8 cellular contexts compared by ENCODE assay signal in the genomic region with DNA sequence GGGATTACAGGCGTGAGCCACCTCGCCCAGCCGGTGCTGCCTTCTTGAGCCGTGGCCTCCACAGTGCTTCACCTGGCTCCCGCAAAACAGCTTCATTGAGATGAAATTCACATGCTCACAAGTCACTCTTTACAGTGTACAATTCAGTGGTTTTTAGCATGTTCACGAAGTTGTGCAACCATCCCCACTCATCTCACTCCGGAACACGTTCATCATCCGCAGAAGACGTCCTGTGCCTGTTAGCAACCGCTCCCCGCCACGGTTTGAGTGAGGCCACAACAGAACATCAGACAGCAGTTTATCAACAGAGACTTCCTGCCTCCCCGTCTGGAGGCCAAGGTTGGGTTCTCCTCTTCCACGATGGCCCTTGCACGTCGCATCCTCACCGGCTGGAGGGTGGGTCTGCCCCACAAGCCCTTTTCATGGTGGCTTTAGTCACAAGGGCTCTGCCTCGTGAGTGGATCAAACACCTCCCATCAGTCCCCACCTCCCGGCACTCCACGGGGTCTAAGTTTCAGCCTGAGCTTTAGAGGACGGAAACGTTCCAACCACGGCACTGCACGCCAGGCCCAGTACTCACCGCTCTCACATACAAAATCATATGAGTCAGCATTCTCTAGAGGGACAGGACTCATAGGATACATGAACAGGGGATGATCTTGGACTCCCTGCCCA. TPM values are rescaled to one million over a fixed set of nuclear protein-coding genes. Genes with fewer than 3 reads are reported as not detected.
DNase-seq lines count a peak whose midpoint lies in the region; ATAC-seq and TF ChIP-seq lines count a peak whose summit lies in the region.

No MANE protein-coding gene starts in this region.

- CTCF ChIA-PET in IMR-90 (lab: Yijun Ruan, JAX), result interaction anchor here (1.1 kb wide), 1 partner anchor 34 kb away, joined by 3 read pairs; no protein-coding TSS in a partner anchor

- H4K20me1 ChIP-seq in IMR-90 (ENCODE audit: insufficient read depth, low read length), result no peaks in the 10 kb centered on the region
- no peaks in the 10 kb centered on the region for H4K20me1 ChIP-seq in smooth muscle cell (ENCODE audit: low read depth)

- peak overlapping the region; percentile 75 for H3K56ac ChIP-seq in IMR-90 (ENCODE audit: extremely low read depth, insufficient read depth, low read length)

- peak overlapping the region; percentile 98 for H3K23ac ChIP-seq in IMR-90 (ENCODE audit: low read depth, low read length)

- H4K91ac ChIP-seq in IMR-90 (ENCODE audit: insufficient read depth, low read depth, low read length), result peak overlapping the region; percentile 97

- H4K8ac ChIP-seq in IMR-90 (ENCODE audit: low read depth in 2 of 2, low read length in 2 of 2), result peak overlapping the region; percentile 90 to 97

- no TSS peak for BruUV-seq in IMR-90 (replicated peaks; lab: Mats Ljungman, UMichigan)

- no peaks in the 10 kb centered on the region for H3F3A ChIP-seq in smooth muscle cell (ENCODE audit: low read depth)

- peak overlapping the region; percentile 100 for H2BK5ac ChIP-seq in IMR-90 (ENCODE audit: low read depth, low read length, poor library complexity, severe bottlenecking)

- ATAC-seq in GM18505 (IDR thresholded peaks at IDR 0.05; ENCODE audit: unreplicated experiment), result peak; percentile 40
- ATAC-seq in IMR-90 (ENCODE audit: low read depth), result peak; percentile 66
- peak; percentile 79 for ATAC-seq in gastroesophageal sphincter
- ATAC-seq in HG03045 (IDR thresholded peaks at IDR 0.05; ENCODE audit: unreplicated experiment), result no peak

- 30% methylated on average over 10 of the region's 26 CpGs; no CpG with 5 or more reads in 1 of the 2 experiments for WGBS in IMR-90 (ENCODE audit: extremely low coverage in 2 of 2, insufficient read length in 1 of 2), 2 experiments
- 49 to 75% methylated on average over 4 to 7 of the region's 26 CpGs for WGBS in gastroesophageal sphincter (ENCODE audit: low coverage in 1 of 2), 2 donors
- WGBS in smooth muscle cell (ENCODE audit: low lambda C conversion rate), result 36% methylated on average over 26 of the region's 26 CpGs

- H3K36me3 ChIP-seq in IMR-90 (ENCODE audit: control insufficient read depth, insufficient read depth, low read length) (no peaks in the 10 kb centered on the region), gastroesophageal sphincter (no peaks in the 10 kb centered on the region), smooth muscle cell (ENCODE audit: low read depth) (no peaks in the 10 kb centered on the region)

- TF ChIP-seq POLR2A in GM18505 (IDR thresholded peaks at IDR 0.05; ENCODE audit: borderline replicate concordance, extremely low read depth, insufficient read depth, insufficient read length) (no peak), IMR-90 (IDR thresholded peaks at IDR 0.05; ENCODE audit: low read depth, low read length) (no peak), gastroesophageal sphincter (IDR thresholded peaks at IDR 0.05) (peak in 1 of 2 donors; percentile 13)

- H2BK20ac ChIP-seq in IMR-90 (ENCODE audit: low read depth, low read length), result peak overlapping the region; percentile 95

- no peaks in the 10 kb centered on the region for H3K27me3 ChIP-seq in IMR-90 (ENCODE audit: control insufficient read depth, insufficient read depth, low read length)
- H3K27me3 ChIP-seq in gastroesophageal sphincter, result no peaks in the 10 kb centered on the region
- no peaks in the 10 kb centered on the region for H3K27me3 ChIP-seq in smooth muscle cell (ENCODE audit: low read depth)

- no peaks in the 10 kb centered on the region for H3K79me2 ChIP-seq in smooth muscle cell (ENCODE audit: low read depth)

- H3K4me2 ChIP-seq in IMR-90 (ENCODE audit: low read depth, low read length) (peak overlapping the region; percentile 14; the same call in 1 of the 2 replicates), smooth muscle cell (peak overlapping the region; percentile 53)

- peak overlapping the region; percentile 19; the same call in 2 of the 3 replicates for H2BK15ac ChIP-seq in IMR-90 (ENCODE audit: low read depth, low read length)

- peak overlapping the region; percentile 96 for H2AK5ac ChIP-seq in IMR-90 (ENCODE audit: low read depth, low read length)

- H3K14ac ChIP-seq in IMR-90 (replicated peaks; ENCODE audit: low read depth, low read length), result peak overlapping the region; percentile 89

- in situ Hi-C loops in IMR-90 (cut with MboI; ENCODE audit: low sequenced_read_pairs), result no loop called here

- H3K27ac ChIP-seq in IMR-90 (ENCODE audit: insufficient read depth, low read length) (peak overlapping the region; percentile 90), gastroesophageal sphincter (peak overlapping the region in 3 of 4 donors; percentile 76 to 80 (median 78)), smooth muscle cell (ENCODE audit: low read depth) (peak overlapping the region; percentile 85)

- H4K5ac ChIP-seq in IMR-90 (ENCODE audit: low read depth, low read length), result peak overlapping the region; percentile 80

- peak overlapping the region; percentile 91 for H2AFZ ChIP-seq in IMR-90 (replicated peaks; ENCODE audit: low read length, poor library complexity)
- H2AFZ ChIP-seq in smooth muscle cell (ENCODE audit: low read depth), result no peak overlapping the region

- H3K4me3 ChIP-seq in IMR-90 (ENCODE audit: insufficient read depth, low read depth, low read length) (no peak overlapping the region), gastroesophageal sphincter (peak overlapping the region in 1 of 2 donors; percentile 40), smooth muscle cell (no peak overlapping the region)

- TF ChIP-seq CTCF in IMR-90 (conservative IDR thresholded peaks at IDR 0.05; ENCODE audit: low read depth, low read length) (no peak), gastroesophageal sphincter (IDR thresholded peaks at IDR 0.05) (no peak), smooth muscle cell (IDR thresholded peaks at IDR 0.05; ENCODE audit: borderline replicate concordance, insufficient read depth, poor library complexity, severe bottlenecking) (no peak)

- TF ChIP-seq RAD21 in IMR-90 (IDR thresholded peaks at IDR 0.05; ENCODE audit: low read length), result no peak; the same call in 1 of the 2 replicates

- peak overlapping the region; percentile 2; the same call in 1 of the 2 replicates for H3K9ac ChIP-seq in IMR-90 (ENCODE audit: low read depth, low read length)
- peak overlapping the region; percentile 49 for H3K9ac ChIP-seq in smooth muscle cell (ENCODE audit: low read depth)

- DNase-seq in IMR-90 (peak; percentile 95), smooth muscle cell (lab: John Stamatoyannopoulos, UW; ENCODE audit: unreplicated experiment) (no peak), epidermal melanocyte (ENCODE audit: insufficient read length, low spot score) (no peak), DMS153 treated with DMSO at 0.1 percent for 48 hours (lab: John Stamatoyannopoulos, UW; ENCODE audit: unreplicated experiment) (no peak)
- DNase-seq in activated CD8-positive, alpha-beta memory T cell treated with anti-CD3 and anti-CD28 coated beads, Interleukin-2, amount 50 U/mL, for 1 hour (ENCODE audit: extremely low read depth), result peak; percentile 85

- no peaks in the 10 kb centered on the region for H3K9me3 ChIP-seq in IMR-90 (ENCODE audit: control insufficient read depth, insufficient read depth, low read length)
- H3K9me3 ChIP-seq in gastroesophageal sphincter, result no peaks in the 10 kb centered on the region
- no peaks in the 10 kb centered on the region for H3K9me3 ChIP-seq in smooth muscle cell (replicated peaks; ENCODE audit: low read depth)

- H2BK120ac ChIP-seq in IMR-90 (ENCODE audit: low read depth, low read length), result peak overlapping the region; percentile 97

- POLR2A ChIA-PET in IMR-90 (lab: Charles Lee; ENCODE audit: unreplicated experiment), result interaction anchor here (1.0 to 1.4 kb wide), 3 partner anchors 10 to 36 kb away, joined by 3 to 10 read pairs (median 4); a partner anchor contains a TSS

- TF ChIP-seq EP300 in gastroesophageal sphincter (IDR thresholded peaks at IDR 0.05), result no peak

- H2AK9ac ChIP-seq in IMR-90 (replicated peaks; ENCODE audit: low read depth, low read length, poor library complexity), result peak overlapping the region; percentile 95

- H3K4ac ChIP-seq in IMR-90 (ENCODE audit: low read depth, low read length), result peak overlapping the region; percentile 92

- dilution Hi-C loops in IMR-90 (cut with HindIII; ENCODE audit: low sequenced_read_pairs, unreplicated experiment), result no loop called here

- H3K9me1 ChIP-seq in IMR-90 (ENCODE audit: insufficient read depth, low read length), result peaks cover 27% of the 10 kb centered on the region

- intact Hi-C loops in IMR-90 (cut with micrococcal nuclease), result loop anchor here (5.0 kb wide), 1 partner anchor 35 kb away; no protein-coding TSS in a partner anchor

- H3K79me1 ChIP-seq in IMR-90 (ENCODE audit: low read depth in 1 of 2, low read length in 2 of 2), result peaks cover 5 to 38% of the 10 kb centered on the region in 2 experiments; a peak in 2 of 4 replicates

- H3K18ac ChIP-seq in IMR-90 (ENCODE audit: low read depth, low read length), result peak overlapping the region; percentile 68

- H3K4me1 ChIP-seq in IMR-90 (ENCODE audit: control insufficient read depth, insufficient read depth, low read length) (peaks cover 39% of the 10 kb centered on the region), gastroesophageal sphincter (peaks cover 2 to 49% (median 21%) of the 10 kb centered on the region in 3 donors), smooth muscle cell (ENCODE audit: low read depth) (no peaks in the 10 kb centered on the region)

TF ChIP-seq in IMR-90, 13 proteins besides CTCF, POLR2A, EP300 and RAD21 (continues in another document):
- TF ChIP-seq CEBPB (IDR thresholded peaks at IDR 0.05; ENCODE audit: low read depth, low read length) (peak; percentile 99), MXI1 (IDR thresholded peaks at IDR 0.05; ENCODE audit: borderline replicate concordance, low read depth, low read length) (no peak), CHD1 (IDR thresholded peaks at IDR 0.05; ENCODE audit: low read depth, low read length) (no peak), BHLHE40 (IDR thresholded peaks at IDR 0.05; ENCODE audit: low read depth, low read length) (peak; percentile 21; the same call in 1 of the 2 replicates)

RNA-seq across cellular contexts. Expression of a gene that starts 29.6 kb away (rescaled TPM):
- total RNA-seq in IMR-90 (2012; rRNA removed) (21.1 and 21.7 TPM in 2 replicates), gastroesophageal sphincter (10 to 100 TPM; 16.3 to 72.5 (median 55.0) TPM), smooth muscle cell (152 and 171 TPM in 2 replicates)
- polyA plus RNA-seq in IMR-90 (2012; rRNA removed) (177 and 209 TPM in 2 replicates), smooth muscle cell (388 and 427 TPM in 2 replicates)
- 208 and 420 TPM in 2 replicates for polyA plus RNA-seq in IMR-90 (2012; cell fraction: cytosol; rRNA removed)
- polyA plus RNA-seq in IMR-90 (2012; cell fraction: nucleus; rRNA removed; ENCODE audit: low replicate concordance), result 476 and 980 TPM in 2 replicates

RNA-seq across cellular contexts. Expression of a gene that starts 46.9 kb away (rescaled TPM):
- total RNA-seq in IMR-90 (2012; rRNA removed) (147 TPM in 2 replicates), gastroesophageal sphincter (100 to 1,000 TPM; 126 to 271 (median 164) TPM), smooth muscle cell (59.1 and 76.9 TPM in 2 replicates)
- polyA plus RNA-seq in IMR-90 (2012; rRNA removed) (212 and 237 TPM in 2 replicates), smooth muscle cell (132 and 135 TPM in 2 replicates)
- polyA plus RNA-seq in IMR-90 (2012; cell fraction: cytosol; rRNA removed), result 167 and 315 TPM in 2 replicates
- 377 and 892 TPM in 2 replicates for polyA plus RNA-seq in IMR-90 (2012; cell fraction: nucleus; rRNA removed; ENCODE audit: low replicate concordance)

Comparison
In these comparisons a context has a peak if more than half of its experiments do, and no peak if none do; other contexts are left out.
1. DNase-seq: peak in IMR-90 (single experiment) and activated CD8-positive, alpha-beta memory T cell treated with anti-CD3 and anti-CD28 coated beads, Interleukin-2, amount 50 U/mL, for 1 hour (single experiment); none in smooth muscle cell (single experiment), epidermal melanocyte (single experiment) and DMS153 treated with DMSO at 0.1 percent for 48 hours (single experiment).
2. Peak in every context shown above with its lines, with median percentiles within 50 percentile points of each other: H3K27ac ChIP-seq.